ENCODE assay signal across 8 cellular contexts in the genomic region with DNA sequence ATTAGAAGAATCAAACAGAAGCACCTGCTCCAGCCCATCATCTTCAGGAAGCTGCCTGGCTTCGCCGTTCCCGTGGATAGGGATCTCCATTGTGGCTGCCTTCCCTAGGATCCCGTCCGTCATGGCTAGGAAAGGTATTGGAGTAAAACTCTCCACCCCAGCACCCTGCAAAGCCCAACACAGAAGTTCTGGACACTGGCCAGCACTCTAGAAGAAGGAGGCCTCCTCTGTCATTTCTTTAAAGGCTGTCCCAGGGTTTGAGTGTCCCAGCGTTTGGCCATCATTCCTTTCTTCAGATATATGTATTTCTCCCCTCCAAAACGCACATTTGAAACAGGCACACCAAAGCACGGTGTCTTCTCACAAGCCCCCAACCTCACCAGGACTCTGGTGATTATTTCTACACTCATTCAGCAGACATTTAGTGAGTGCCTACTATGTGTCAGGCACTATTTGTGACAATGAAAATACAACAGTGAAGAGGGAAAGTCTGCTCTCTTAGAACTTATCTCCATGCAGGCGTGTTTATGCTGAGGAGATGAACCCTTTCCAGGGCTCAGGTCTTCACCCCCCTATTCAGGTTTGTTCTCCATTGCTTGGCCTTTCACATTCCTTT. TPM values are rescaled to one million over a fixed set of nuclear protein-coding genes. Genes with fewer than 3 reads are reported as not detected.
DNase-seq lines count a peak whose midpoint lies in the region; ATAC-seq and TF ChIP-seq lines count a peak whose summit lies in the region.

No MANE protein-coding gene starts in this region.

- peaks cover 47% of the 10 kb centered on the region for H3K36me3 Mint-ChIP-seq in activated B cell treated with CpG ODN at 0.5 μM for 24 hours (ENCODE audit: low read depth)

- intact Hi-C loops in activated B cell treated with CpG ODN at 0.5 μM for 24 hours (cut with micrococcal nuclease) (loop anchor here (2.0 to 5.0 kb wide), 2 partner anchors 266 to 1873 kb away; a partner anchor contains a TSS), left ventricle myocardium inferior (cut with micrococcal nuclease) (no loop called here)

- H4K20me1 ChIP-seq in GM23248 (ENCODE audit: insufficient read depth), result no peaks in the 10 kb centered on the region

- H3K9me2 ChIP-seq in GM23248 (ENCODE audit: insufficient read depth), result no peaks in the 10 kb centered on the region

- H3K4me3 Mint-ChIP-seq in activated B cell treated with CpG ODN at 0.5 μM for 24 hours, result peak overlapping the region; percentile 95

- H3K4me3 ChIP-seq in GM23248 (peak overlapping the region; percentile 96), left ventricle myocardium inferior (peak overlapping the region; percentile 91), skeletal muscle tissue (ENCODE audit: low read length in 3 of 3) (peak overlapping the region; percentile 96 to 99 (median 97))

- H3K4me1 Mint-ChIP-seq in activated B cell treated with CpG ODN at 0.5 μM for 24 hours, result peaks cover 42% of the 10 kb centered on the region

- H3K4me2 ChIP-seq in GM23248 (ENCODE audit: unreplicated experiment), result peak overlapping the region; percentile 93

- in situ Hi-C loops in GM23248 (cut with MboI), result no loop called here

- WGBS in GM23248 (ENCODE audit: low coverage in 1 of 2, low lambda C conversion rate in 2 of 2, missing lambda C conversion rate in 2 of 2), 2 experiments, result 40 to 45% methylated on average over 9 of the region's 9 CpGs

- H3K27me3 ChIP-seq in GM23248 (replicated peaks; ENCODE audit: insufficient read depth), result no peaks in the 10 kb centered on the region
- no peaks in the 10 kb centered on the region for H3K27me3 ChIP-seq in left ventricle myocardium inferior (ENCODE audit: low read depth)
- no peaks in the 10 kb centered on the region for H3K27me3 ChIP-seq in skeletal muscle tissue (ENCODE audit: control insufficient read depth in 3 of 3, insufficient read depth in 3 of 3, low read length in 3 of 3)

- H3K9ac ChIP-seq in GM23248, result peak overlapping the region; percentile 100
- H3K9ac ChIP-seq in skeletal muscle tissue (ENCODE audit: low read depth in 1 of 3, low read length in 3 of 3), result peak overlapping the region; percentile 88 to 98 (median 96)

- TF ChIP-seq CTCF in activated B cell treated with CpG ODN at 0.5 μM for 24 hours (IDR thresholded peaks at IDR 0.05), result no peak
- TF ChIP-seq CTCF in left ventricle myocardium inferior (IDR thresholded peaks at IDR 0.05; ENCODE audit: borderline replicate concordance), result no peak

- no peaks in the 10 kb centered on the region for H3K9me3 Mint-ChIP-seq in activated B cell treated with CpG ODN at 0.5 μM for 24 hours

- peaks cover 6% of the 10 kb centered on the region for H3F3A ChIP-seq in GM23248 (ENCODE audit: insufficient read depth)

- H2AFZ ChIP-seq in GM23248, result peak overlapping the region; percentile 77

- peak; percentile 67 for DNase-seq in GM23248
- no peak for DNase-seq in activated B cell treated with CpG ODN at 0.5 μM for 24 hours
- DNase-seq in left ventricle myocardium inferior, result no peak
- DNase-seq in NCI-H345 treated with DMSO at 0.1 percent for 48 hours (lab: John Stamatoyannopoulos, UW; ENCODE audit: unreplicated experiment), result no peak
- no peak for DNase-seq in NCI-H146 (lab: John Stamatoyannopoulos, UW)
- no peak for DNase-seq in amygdala (lab: John Stamatoyannopoulos, UW)

- H3K27me3 Mint-ChIP-seq in activated B cell treated with CpG ODN at 0.5 μM for 24 hours, result no peaks in the 10 kb centered on the region

- peaks cover 21% of the 10 kb centered on the region for H3K4me1 ChIP-seq in GM23248 (ENCODE audit: insufficient read depth)
- peaks cover 38% of the 10 kb centered on the region for H3K4me1 ChIP-seq in left ventricle myocardium inferior
- peaks cover 26 to 38% (median 28%) of the 10 kb centered on the region in 3 donors for H3K4me1 ChIP-seq in skeletal muscle tissue (ENCODE audit: control insufficient read depth in 3 of 3, insufficient read depth in 3 of 3, low read length in 3 of 3)

- peaks cover 72% of the 10 kb centered on the region for H3K79me2 ChIP-seq in GM23248 (ENCODE audit: insufficient read depth)

- H3K27ac ChIP-seq in GM23248 (peak overlapping the region; percentile 94), left ventricle myocardium inferior (replicated peaks) (peak overlapping the region; percentile 93), skeletal muscle tissue (ENCODE audit: low read depth, low read length) (peak overlapping the region; percentile 96)

- no peak for ATAC-seq in activated B cell treated with CpG ODN at 0.5 μM for 24 hours (ENCODE audit: low read depth)
- ATAC-seq in GM18868 (IDR thresholded peaks at IDR 0.05; ENCODE audit: unreplicated experiment), result no peak

- CTCF ChIA-PET in activated B cell treated with CpG ODN at 0.5 μM for 24 hours (lab: Charles Lee), result no interaction called here

- H3K9me3 ChIP-seq in GM23248 (ENCODE audit: low read depth) (no peaks in the 10 kb centered on the region), left ventricle myocardium inferior (replicated peaks) (no peaks in the 10 kb centered on the region), skeletal muscle tissue (ENCODE audit: control insufficient read depth in 3 of 3, low read length in 3 of 3) (no peaks in the 10 kb centered on the region)

- H3K27ac Mint-ChIP-seq in activated B cell treated with CpG ODN at 0.5 μM for 24 hours, result peak overlapping the region; percentile 97

- H3K36me3 ChIP-seq in GM23248 (ENCODE audit: low read depth), result peaks cover 20% of the 10 kb centered on the region; the same call in 1 of the 2 replicates
- H3K36me3 ChIP-seq in left ventricle myocardium inferior, result peaks cover 59% of the 10 kb centered on the region
- H3K36me3 ChIP-seq in skeletal muscle tissue (ENCODE audit: control insufficient read depth in 3 of 3, insufficient read depth in 3 of 3, low read length in 3 of 3), result peaks cover 44 to 54% (median 44%) of the 10 kb centered on the region in 3 donors

- POLR2A ChIA-PET in activated B cell treated with CpG ODN at 0.5 μM for 24 hours (lab: Charles Lee), result interaction anchor here (1.0 to 1.3 kb wide), 2 partner anchors 90 to 92 kb away, joined by 4 to 14 read pairs; a partner anchor contains a TSS

RNA-seq across cellular contexts. Expression of a gene that starts 0.7 kb away (rescaled TPM):
- 69.5 and 75.0 TPM in 2 replicates for total RNA-seq in GM23248 (2014; rRNA removed; shearing (Covaris generic))
- 56.6 and 57.9 TPM in 2 replicates for polyA plus RNA-seq in GM23248 (2016; fragmentation: Nextera tagmentation; extraction: Ambion mirVana)
- total RNA-seq in activated B cell treated with CpG ODN at 0.5 μM for 24 hours (40.6 and 43.1 TPM in 2 replicates), left ventricle myocardium inferior (16.1 TPM), skeletal muscle tissue (14.1 TPM)

RNA-seq across cellular contexts. Expression of a gene that starts 0.9 kb away (rescaled TPM):
- total RNA-seq in GM23248 (2014; rRNA removed; shearing (Covaris generic)), result 31.7 and 43.8 TPM in 2 replicates
- polyA plus RNA-seq in GM23248 (2016; fragmentation: Nextera tagmentation; extraction: Ambion mirVana), result 35.0 and 35.4 TPM in 2 replicates
- total RNA-seq in activated B cell treated with CpG ODN at 0.5 μM for 24 hours, result 48.0 and 60.0 TPM in 2 replicates
- total RNA-seq in left ventricle myocardium inferior, result 17.9 TPM
- total RNA-seq in skeletal muscle tissue, result 19.8 TPM

RNA-seq across cellular contexts. Expression of a gene that starts 6.7 kb away (rescaled TPM):
- total RNA-seq in GM23248 (2014; rRNA removed; shearing (Covaris generic)), result 20.5 and 29.9 TPM in 2 replicates
- polyA plus RNA-seq in GM23248 (2016; fragmentation: Nextera tagmentation; extraction: Ambion mirVana), result 15.2 and 17.1 TPM in 2 replicates
- total RNA-seq in activated B cell treated with CpG ODN at 0.5 μM for 24 hours, result 8.3 and 9.0 TPM in 2 replicates
- 9.0 TPM for total RNA-seq in left ventricle myocardium inferior
- 8.4 TPM for total RNA-seq in skeletal muscle tissue

RNA-seq across cellular contexts. Expression of a gene that starts 16.7 kb away (rescaled TPM):
- total RNA-seq in GM23248 (2014; rRNA removed; shearing (Covaris generic)), result 2.2 and 4.6 TPM in 2 replicates
- polyA plus RNA-seq in GM23248 (2016; fragmentation: Nextera tagmentation; extraction: Ambion mirVana), result 1.1 and 1.2 TPM in 2 replicates
- total RNA-seq in activated B cell treated with CpG ODN at 0.5 μM for 24 hours (26.7 and 42.6 TPM in 2 replicates), left ventricle myocardium inferior (4.4 TPM), skeletal muscle tissue (4.7 TPM)

RNA-seq across cellular contexts. Expression of a gene that starts 39.6 kb away (rescaled TPM):
- 0.22 and 1.1 TPM in 2 replicates for total RNA-seq in GM23248 (2014; rRNA removed; shearing (Covaris generic))
- polyA plus RNA-seq in GM23248 (2016; fragmentation: Nextera tagmentation; extraction: Ambion mirVana), result 0.43 and 0.46 TPM in 2 replicates
- total RNA-seq in activated B cell treated with CpG ODN at 0.5 μM for 24 hours (0.40 TPM in 1 of 2 replicates, not detected in the other), left ventricle myocardium inferior (0.44 TPM), skeletal muscle tissue (3.1 TPM)
